37 cellular contexts compared by ENCODE assay signal in the genomic region with DNA sequence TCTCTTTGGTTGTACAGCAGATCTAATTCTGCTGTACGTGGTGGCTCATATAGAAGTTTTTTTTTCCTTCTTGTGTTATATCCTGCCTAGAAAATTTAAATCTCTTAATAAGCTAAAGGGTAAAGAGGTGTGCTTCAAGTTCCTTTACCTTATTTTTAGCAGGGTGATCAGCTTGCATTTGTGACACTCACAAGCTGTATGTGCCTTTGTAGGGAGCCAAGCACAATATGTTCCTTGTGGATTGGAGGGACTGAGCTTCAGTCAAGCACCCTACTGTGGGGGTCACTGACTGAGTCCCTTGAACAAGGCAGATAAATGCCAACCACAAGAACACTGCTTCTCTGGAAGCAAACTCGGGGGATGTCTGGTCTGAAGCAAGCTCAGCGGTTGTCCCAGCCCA. TPM values are rescaled to one million over a fixed set of nuclear protein-coding genes. Genes with fewer than 3 reads are reported as not detected.
"Had no signal": no experiment of that assay in that cellular context is flagged by ENCODE, and none has a peak within 500 bp of the region (broad histone marks: within the 10 kb centered on the region; RNA-seq: fewer than 3 reads in every experiment).

No MANE protein-coding gene starts in this region.

- H3K36me3 Mint-ChIP-seq: activated CD8-positive, alpha-beta memory T cell treated with anti-CD3 and anti-CD28 coated beads, Interleukin-2, amount 10 ng/mL, durations not matched to agents 7 days and 5 days; activated naive CD4-positive, alpha-beta T cell treated with anti-CD3 and anti-CD28 coated beads, Interleukin-2, amount 50 U/mL, for 72 hours; activated naive CD8-positive, alpha-beta T cell treated with anti-CD3 and anti-CD28 coated beads for 36 hours; WTC11 had no signal

- DNase-seq: activated CD4-positive, alpha-beta memory T cell treated with anti-CD3 and anti-CD28 coated beads, Interleukin-2, amount 10 ng/mL, durations not matched to agents 7 days and 5 days; activated CD4-positive, alpha-beta T cell treated with anti-CD3 and anti-CD28 coated beads for 1 hour; activated CD4-positive, alpha-beta T cell treated with anti-CD3 and anti-CD28 coated beads for 36 hours; activated CD4-positive, alpha-beta T cell treated with anti-CD3 and anti-CD28 coated beads for 48 hours; activated CD4-positive, alpha-beta T cell treated with anti-CD3 and anti-CD28 coated beads, Interleukin-2, amount 10 ng/mL, durations not matched to agents 7 days and 5 days; activated CD4-positive, alpha-beta T cell treated with anti-CD3 and anti-CD28 coated beads, Interleukin-2, amount 50 U/mL, for 48 hours; activated CD4-positive, CD25-positive, alpha-beta regulatory T cell; activated CD8-positive, alpha-beta memory T cell treated with anti-CD3 and anti-CD28 coated beads for 24 hours; activated CD8-positive, alpha-beta memory T cell treated with anti-CD3 and anti-CD28 coated beads, Interleukin-2, amount 10 ng/mL, durations not matched to agents 7 days and 5 days; activated CD8-positive, alpha-beta memory T cell treated with anti-CD3 and anti-CD28 coated beads, Interleukin-2, amount 50 U/mL, for 48 hours; activated CD8-positive, alpha-beta T cell treated with anti-CD3 and anti-CD28 coated beads, Interleukin-2, amount 10 ng/mL, durations not matched to agents 7 days and 5 days; activated effector memory CD4-positive, alpha-beta T cell treated with Interleukin-2 at 50 U/mL for 16 hours; activated gamma-delta T cell; activated naive CD4-positive, alpha-beta T cell treated with anti-CD3 and anti-CD28 coated beads for 36 hours; activated naive CD4-positive, alpha-beta T cell treated with anti-CD3 and anti-CD28 coated beads, Interleukin-2, amount 50 U/mL, for 16 hours; activated naive CD8-positive, alpha-beta T cell treated with anti-CD3 and anti-CD28 coated beads for 36 hours; activated T-cell treated with anti-CD3 and anti-CD28 coated beads, Interleukin-2, amount 50 U/mL, for 24 hours; activated T-cell treated with anti-CD3 and anti-CD28 coated beads, Interleukin-2, amount 50 U/mL, for 48 hours; adrenal gland; amniotic stem cell; aorta; body of pancreas; brain microvascular endothelial cell; central memory CD4-positive, alpha-beta T cell; T-helper 2 cell; T-helper 9 cell; WERI-Rb-1 had no signal

- H3K27me3 ChIP-seq: adrenal gland, breast epithelium had no signal

- H3K27ac ChIP-seq: adrenal gland, body of pancreas, brain microvascular endothelial cell, breast epithelium, WERI-Rb-1 had no signal

- H3K4me1 Mint-ChIP-seq: activated CD4-positive, alpha-beta memory T cell treated with anti-CD3 and anti-CD28 coated beads, Interleukin-2, amount 10 ng/mL, durations not matched to agents 7 days and 5 days; activated CD4-positive, alpha-beta T cell treated with anti-CD3 and anti-CD28 coated beads for 36 hours; activated CD4-positive, alpha-beta T cell treated with anti-CD3 and anti-CD28 coated beads, Interleukin-2, amount 10 ng/mL, durations not matched to agents 7 days and 5 days; activated naive CD8-positive, alpha-beta T cell treated with anti-CD3 and anti-CD28 coated beads for 36 hours had no signal

- H3K27ac Mint-ChIP-seq: activated CD4-positive, alpha-beta memory T cell treated with anti-CD3 and anti-CD28 coated beads, Interleukin-2, amount 10 ng/mL, durations not matched to agents 7 days and 5 days; activated CD4-positive, alpha-beta T cell treated with anti-CD3 and anti-CD28 coated beads for 36 hours; activated CD4-positive, alpha-beta T cell treated with anti-CD3 and anti-CD28 coated beads, Interleukin-2, amount 10 ng/mL, durations not matched to agents 7 days and 5 days; activated CD8-positive, alpha-beta memory T cell treated with anti-CD3 and anti-CD28 coated beads, Interleukin-2, amount 10 ng/mL, durations not matched to agents 7 days and 5 days; activated CD8-positive, alpha-beta T cell treated with anti-CD3 and anti-CD28 coated beads, Interleukin-2, amount 10 ng/mL, durations not matched to agents 7 days and 5 days; activated naive CD4-positive, alpha-beta T cell treated with anti-CD3 and anti-CD28 coated beads for 36 hours; activated naive CD4-positive, alpha-beta T cell treated with anti-CD3 and anti-CD28 coated beads, Interleukin-2, amount 50 U/mL, for 72 hours; activated naive CD8-positive, alpha-beta T cell treated with anti-CD3 and anti-CD28 coated beads for 36 hours; activated T-cell treated with anti-CD3 and anti-CD28 coated beads, Interleukin-2, amount 50 U/mL, for 24 hours; T-helper 1 cell treated with Interleukin-12 subunit alpha and Interleukin-12 subunit beta and Interleukin-4 antibody, amounts not matched to agents 30 μg/mL and 1 μg/mL, for 36 hours; T-helper 2 cell treated with Interferon-gamma antibody and Interleukin-4, amounts not matched to agents 5 μg/mL and 100 μg/mL, for 36 hours; WTC11 had no signal

- H3K9me3 ChIP-seq: adrenal gland, body of pancreas, breast epithelium had no signal

- H3K4me3 Mint-ChIP-seq: activated CD4-positive, alpha-beta memory T cell treated with anti-CD3 and anti-CD28 coated beads, Interleukin-2, amount 10 ng/mL, durations not matched to agents 7 days and 5 days; activated CD4-positive, alpha-beta T cell treated with anti-CD3 and anti-CD28 coated beads for 36 hours; activated CD4-positive, alpha-beta T cell treated with anti-CD3 and anti-CD28 coated beads, Interleukin-2, amount 10 ng/mL, durations not matched to agents 7 days and 5 days; activated CD8-positive, alpha-beta memory T cell treated with anti-CD3 and anti-CD28 coated beads, Interleukin-2, amount 10 ng/mL, durations not matched to agents 7 days and 5 days; activated CD8-positive, alpha-beta T cell treated with anti-CD3 and anti-CD28 coated beads, Interleukin-2, amount 10 ng/mL, durations not matched to agents 7 days and 5 days; activated naive CD4-positive, alpha-beta T cell treated with anti-CD3 and anti-CD28 coated beads for 36 hours; activated naive CD8-positive, alpha-beta T cell treated with anti-CD3 and anti-CD28 coated beads for 36 hours; activated T-cell treated with anti-CD3 and anti-CD28 coated beads, Interleukin-2, amount 50 U/mL, for 24 hours; T-helper 1 cell treated with Interleukin-12 subunit alpha and Interleukin-12 subunit beta and Interleukin-4 antibody, amounts not matched to agents 30 μg/mL and 1 μg/mL, for 36 hours; T-helper 2 cell treated with Interferon-gamma antibody and Interleukin-4, amounts not matched to agents 5 μg/mL and 100 μg/mL, for 36 hours; WTC11 had no signal

- ATAC-seq: activated CD4-positive, alpha-beta T cell treated with anti-CD3 and anti-CD28 coated beads for 36 hours; activated CD4-positive, CD25-positive, alpha-beta regulatory T cell treated with anti-CD3 and anti-CD28 coated beads, Interleukin-2, amount 50 U/mL, for 24 hours; activated CD8-positive, alpha-beta memory T cell treated with anti-CD3 and anti-CD28 coated beads, Interleukin-2, amount 10 ng/mL, durations not matched to agents 7 days and 5 days; activated CD8-positive, alpha-beta T cell treated with anti-CD3 and anti-CD28 coated beads, Interleukin-2, amount 10 ng/mL, durations not matched to agents 7 days and 5 days; activated naive CD4-positive, alpha-beta T cell treated with anti-CD3 and anti-CD28 coated beads, Interleukin-2, amount 50 U/mL, for 72 hours; body of pancreas; WTC11 had no signal

- FAIRE-seq: astrocyte, colon, TTC549 had no signal

- H3K4me3 ChIP-seq: adrenal gland, body of pancreas, breast epithelium had no signal

- H3K9me3 Mint-ChIP-seq: activated CD4-positive, alpha-beta memory T cell treated with anti-CD3 and anti-CD28 coated beads, Interleukin-2, amount 10 ng/mL, durations not matched to agents 7 days and 5 days; activated CD4-positive, alpha-beta T cell treated with anti-CD3 and anti-CD28 coated beads, Interleukin-2, amount 10 ng/mL, durations not matched to agents 7 days and 5 days; activated naive CD4-positive, alpha-beta T cell treated with anti-CD3 and anti-CD28 coated beads for 36 hours; activated naive CD4-positive, alpha-beta T cell treated with anti-CD3 and anti-CD28 coated beads, Interleukin-2, amount 50 U/mL, for 72 hours; activated naive CD8-positive, alpha-beta T cell treated with anti-CD3 and anti-CD28 coated beads for 36 hours; activated T-cell treated with anti-CD3 and anti-CD28 coated beads, Interleukin-2, amount 50 U/mL, for 24 hours; T-helper 1 cell treated with Interleukin-12 subunit alpha and Interleukin-12 subunit beta and Interleukin-4 antibody, amounts not matched to agents 30 μg/mL and 1 μg/mL, for 36 hours; T-helper 2 cell treated with Interferon-gamma antibody and Interleukin-4, amounts not matched to agents 5 μg/mL and 100 μg/mL, for 36 hours; WTC11 had no signal

- H3K36me3 ChIP-seq: adrenal gland, brain microvascular endothelial cell, breast epithelium, WERI-Rb-1 had no signal

- H3K4me1 ChIP-seq: adrenal gland, body of pancreas, breast epithelium had no signal

RNA-seq across cellular contexts. Expression of a gene that starts 12.6 kb away (rescaled TPM):
- total RNA-seq: activated CD4-positive, alpha-beta memory T cell treated with anti-CD3 and anti-CD28 coated beads, Interleukin-2, amount 10 ng/mL, durations not matched to agents 7 days and 5 days; activated CD4-positive, alpha-beta T cell treated with anti-CD3 and anti-CD28 coated beads for 36 hours; activated CD4-positive, alpha-beta T cell treated with anti-CD3 and anti-CD28 coated beads, Interleukin-2, amount 10 ng/mL, durations not matched to agents 7 days and 5 days; activated CD8-positive, alpha-beta memory T cell treated with anti-CD3 and anti-CD28 coated beads, Interleukin-2, amount 10 ng/mL, durations not matched to agents 7 days and 5 days; activated CD8-positive, alpha-beta T cell treated with anti-CD3 and anti-CD28 coated beads, Interleukin-2, amount 10 ng/mL, durations not matched to agents 7 days and 5 days; activated naive CD4-positive, alpha-beta T cell treated with anti-CD3 and anti-CD28 coated beads for 36 hours; activated naive CD4-positive, alpha-beta T cell treated with anti-CD3 and anti-CD28 coated beads, Interleukin-2, amount 50 U/mL, for 72 hours; activated naive CD8-positive, alpha-beta T cell treated with anti-CD3 and anti-CD28 coated beads for 36 hours; adrenal gland; aorta; astrocyte; body of pancreas; breast epithelium; cardiac septum; WTC11 had no signal
- polyA plus RNA-seq: adrenal gland, aorta had no signal
